12 cellular contexts compared by ENCODE assay signal in genomic region chr5:152462021-152462721, GRCh38. TPM values are rescaled to one million over a fixed set of nuclear protein-coding genes. Genes with fewer than 3 reads are reported as not detected.
DNase-seq lines count a peak whose midpoint lies in the region; ATAC-seq, FAIRE-seq and TF ChIP-seq lines count a peak whose summit lies in the region.
"Had no signal": no experiment of that assay in that cellular context is flagged by ENCODE, and none has a peak within 500 bp of the region (broad histone marks: within the 10 kb centered on the region; RNA-seq: fewer than 3 reads in every experiment).

No MANE protein-coding gene starts in this region.

- H3K9me3 ChIP-seq in OCI-LY7 (ENCODE audit: low read length), result no peaks in the 10 kb centered on the region
- H3K9me3 ChIP-seq: BLaER1 treated with 17β-estradiol and CSF1 and Interleukin-3, amounts not matched to agents 10 nM and 100 nM had no signal

- BruUV-seq in OCI-LY7 (replicated peaks; lab: Mats Ljungman, UMichigan), result no TSS peak

- ATAC-seq in HG02973 (IDR thresholded peaks at IDR 0.05; ENCODE audit: unreplicated experiment) (peak; percentile 96), SK-N-SH treated with all-trans-retinoic acid at 6 μM for 48 hours (no peak)
- no peak for ATAC-seq in activated CD4-positive, CD25-positive, alpha-beta regulatory T cell treated with anti-CD3 and anti-CD28 coated beads, Interleukin-2, amount 50 U/mL, for 24 hours
- ATAC-seq: sciatic nerve, T-cell had no signal

- peak; percentile 72 for FAIRE-seq in GM19239 (lab: Jason Lieb, UNC)

- no peaks in the 10 kb centered on the region for H3K4me1 ChIP-seq in OCI-LY7 (ENCODE audit: insufficient read depth, low read length, poor library complexity, severe bottlenecking)
- H3K4me1 ChIP-seq: BLaER1 treated with 17β-estradiol and CSF1 and Interleukin-3, amounts not matched to agents 10 nM and 100 nM had no signal

- TF ChIP-seq CTCF in AG10803 (conservative IDR thresholded peaks at IDR 0.05; ENCODE audit: low read length), result peak; percentile 41
- peak; percentile 67 for TF ChIP-seq CTCF in OCI-LY7 (conservative IDR thresholded peaks at IDR 0.05; ENCODE audit: low read length)

- DNase-seq in AG10803 (ENCODE audit: low read depth), result peak; percentile 6
- DNase-seq in GM19239 (ENCODE audit: insufficient read length, low spot score), result no peak
- DNase-seq in OCI-LY7 (ENCODE audit: low spot score), result peak; percentile 2
- DNase-seq in HuH-7 (ENCODE audit: low spot score), result no peak
- DNase-seq in foreskin melanocyte, result no peak
- DNase-seq: T-cell had no signal

- no peaks in the 10 kb centered on the region for H3K9me2 ChIP-seq in OCI-LY7 (ENCODE audit: insufficient read depth, low read length)

- POLR2A ChIA-PET in OCI-LY7 (lab: Charles Lee), result interaction anchor here (0.5 to 0.7 kb wide), 2 partner anchors 479 to 1503 kb away, joined by 3 read pairs; no protein-coding TSS in a partner anchor

- no peak overlapping the region for H2AFZ ChIP-seq in OCI-LY7 (ENCODE audit: low read length)

- intact Hi-C loops in OCI-LY7 (cut with micrococcal nuclease; ENCODE audit: unreplicated experiment), result no loop called here

- H3K4me3 ChIP-seq in AG10803 (ENCODE audit: low read length), result no peak overlapping the region
- no peak overlapping the region for H3K4me3 ChIP-seq in OCI-LY7 (ENCODE audit: low read depth, low read length, poor library complexity, severe bottlenecking)
- H3K4me3 ChIP-seq: BLaER1 treated with 17β-estradiol and CSF1 and Interleukin-3, amounts not matched to agents 10 nM and 100 nM had no signal

- H3K79me2 ChIP-seq in OCI-LY7 (ENCODE audit: insufficient read depth, low read depth, low read length), result no peaks in the 10 kb centered on the region

- H4K20me1 ChIP-seq in OCI-LY7 (ENCODE audit: insufficient read depth, low read length), result no peaks in the 10 kb centered on the region
- H4K20me1 ChIP-seq: BLaER1 treated with 17β-estradiol and CSF1 and Interleukin-3, amounts not matched to agents 10 nM and 100 nM had no signal

- no peak overlapping the region for H3K4me2 ChIP-seq in OCI-LY7 (ENCODE audit: low read length)
- H3K4me2 ChIP-seq: BLaER1 treated with 17β-estradiol and CSF1 and Interleukin-3, amounts not matched to agents 10 nM and 100 nM had no signal

- no peaks in the 10 kb centered on the region for H3K36me3 ChIP-seq in OCI-LY7 (ENCODE audit: insufficient read depth, low read length)
- H3K36me3 ChIP-seq: BLaER1 treated with 17β-estradiol and CSF1 and Interleukin-3, amounts not matched to agents 10 nM and 100 nM had no signal

- CTCF ChIA-PET in OCI-LY7 (lab: Charles Lee; ENCODE audit: unreplicated experiment), result no interaction called here

- H3K27ac ChIP-seq in OCI-LY7 (ENCODE audit: low read depth, low read length, poor library complexity, severe bottlenecking), result no peak overlapping the region
- H3K27ac ChIP-seq: BLaER1 treated with 17β-estradiol and CSF1 and Interleukin-3, amounts not matched to agents 10 nM and 100 nM had no signal

TF ChIP-seq in SK-N-SH treated with all-trans-retinoic acid at 6 μM for 48 hours, 23 proteins besides CTCF, POLR2A, EP300 and RAD21:
- no peak for TF ChIP-seq ZNF8 (CRISPR knock-in tag; IDR thresholded peaks at IDR 0.05)
- no peak for TF ChIP-seq PPARA (CRISPR knock-in tag; IDR thresholded peaks at IDR 0.05; ENCODE audit: borderline replicate concordance)
- TF ChIP-seq ARNTL (CRISPR knock-in tag; IDR thresholded peaks at IDR 0.05; ENCODE audit: borderline replicate concordance, low read depth), result no peak
- TF ChIP-seq ZNF565 (CRISPR knock-in tag; conservative IDR thresholded peaks at IDR 0.05; ENCODE audit: low read depth), result no peak
- no peak for TF ChIP-seq ZFP30 (CRISPR knock-in tag; IDR thresholded peaks at IDR 0.05)
- TF ChIP-seq GLIS3 (CRISPR knock-in tag; IDR thresholded peaks at IDR 0.05), result no peak
- TF ChIP-seq TSHZ2 (CRISPR knock-in tag; IDR thresholded peaks at IDR 0.05), result no peak
- no peak for TF ChIP-seq CSDC2 (CRISPR knock-in tag; IDR thresholded peaks at IDR 0.05)
- no peak for TF ChIP-seq OSR1 (CRISPR knock-in tag; IDR thresholded peaks at IDR 0.05)
- no peak for TF ChIP-seq ESRRG (CRISPR knock-in tag; IDR thresholded peaks at IDR 0.05)
- no peak for TF ChIP-seq CSRNP3 (CRISPR knock-in tag; IDR thresholded peaks at IDR 0.05)
- TF ChIP-seq BACH2 (CRISPR knock-in tag; IDR thresholded peaks at IDR 0.05; ENCODE audit: borderline replicate concordance), result no peak
TF ChIP-seq in SK-N-SH treated with all-trans-retinoic acid at 6 μM for 48 hours: peak in this region for 0.

RNA-seq across cellular contexts. Expression of gene NMUR2, which starts 57.1 kb away (rescaled TPM):
- total RNA-seq in OCI-LY7 (2014; rRNA removed; shearing (Covaris generic)), result not detected in 2 replicates
- not detected in 2 replicates for total RNA-seq in OCI-LY7 (2022)
- total RNA-seq: sciatic nerve, T-cell, temporal lobe had no signal

Comparison
In these comparisons a context has a peak if more than half of its experiments do, and no peak if none do; other contexts are left out.
1. DNase-seq: peak in AG10803 (single experiment) and OCI-LY7 (single experiment); none in GM19239 (single experiment), HuH-7 (single experiment) and foreskin melanocyte (single experiment).